11 cellular contexts compared by ENCODE assay signal in the genomic region with DNA sequence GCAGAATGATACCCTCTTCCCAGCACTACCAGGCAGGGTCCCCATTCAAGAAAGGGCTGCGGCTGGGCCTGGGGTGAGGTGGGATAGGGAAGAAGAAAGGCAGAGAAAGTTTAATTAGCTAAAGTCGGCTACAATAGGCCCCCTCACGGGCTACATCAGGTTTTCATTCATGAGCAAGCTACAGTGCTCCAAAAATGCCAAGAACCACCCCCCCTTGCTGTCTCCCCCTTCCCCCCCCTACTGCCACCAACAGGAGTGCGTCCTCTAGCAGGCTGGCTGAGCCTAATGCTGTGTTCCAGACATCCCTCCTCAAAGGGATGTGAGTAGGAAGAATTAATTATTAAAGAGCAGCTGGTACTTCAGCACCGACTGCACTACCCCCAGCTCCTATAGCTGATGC. TPM values are rescaled to one million over a fixed set of nuclear protein-coding genes. Genes with fewer than 3 reads are reported as not detected.
DNase-seq lines count a peak whose midpoint lies in the region; ATAC-seq and TF ChIP-seq lines count a peak whose summit lies in the region.
"Had no signal": no experiment of that assay in that cellular context is flagged by ENCODE, and none has a peak within 500 bp of the region (broad histone marks: within the 10 kb centered on the region; RNA-seq: fewer than 3 reads in every experiment).

No MANE protein-coding gene starts in this region.

- ATAC-seq in psoas muscle (no peak), GM21528 (IDR thresholded peaks at IDR 0.05; ENCODE audit: low FRiP score, unreplicated experiment) (no peak), HG03342 (IDR thresholded peaks at IDR 0.05; ENCODE audit: unreplicated experiment) (no peak)
- ATAC-seq: left lobe of liver had no signal

- no peaks in the 10 kb centered on the region for H3K9me3 Mint-ChIP-seq in endodermal cell

- peak overlapping the region; percentile 48 for H3K27ac Mint-ChIP-seq in endodermal cell

- H3K9ac ChIP-seq in endodermal cell (ENCODE audit: extremely low read depth, low read length, poor library complexity, severe bottlenecking) = peak overlapping the region; percentile 23

- H3K27me3 ChIP-seq in endodermal cell (ENCODE audit: control insufficient read depth, insufficient read depth, low read length, poor library complexity, severe bottlenecking) (no peaks in the 10 kb centered on the region), psoas muscle (ENCODE audit: insufficient read depth in 3 of 3, low read length in 2 of 3) (no peaks in the 10 kb centered on the region)

- H3K9me3 ChIP-seq in endodermal cell (ENCODE audit: control insufficient read depth, low read length) = no peaks in the 10 kb centered on the region
- H3K9me3 ChIP-seq in psoas muscle = no peaks in the 10 kb centered on the region

- peaks cover 10% of the 10 kb centered on the region for H3K36me3 Mint-ChIP-seq in endodermal cell (ENCODE audit: low read depth)

- TF ChIP-seq CTCF in endodermal cell (conservative IDR thresholded peaks at IDR 0.05) (no peak), psoas muscle (IDR thresholded peaks at IDR 0.05) (no peak)

- H3K4me1 ChIP-seq in endodermal cell (ENCODE audit: control insufficient read depth, insufficient read depth, low read length) = peaks cover 14% of the 10 kb centered on the region
- H3K4me1 ChIP-seq in psoas muscle = peaks cover 55% of the 10 kb centered on the region

- H3K4me3 Mint-ChIP-seq in endodermal cell = peak overlapping the region; percentile 88

- peak overlapping the region; percentile 97 for H3K4me3 ChIP-seq in endodermal cell (ENCODE audit: low read length)
- H3K4me3 ChIP-seq in psoas muscle = peak overlapping the region; percentile 99

- H3K27ac ChIP-seq in endodermal cell (ENCODE audit: low read depth, low read length) (peak overlapping the region; percentile 66), psoas muscle (peak overlapping the region; percentile 95)

- WGBS in endodermal cell (ENCODE audit: insufficient coverage in 1 of 2, insufficient read length in 1 of 2), 2 experiments = 19 to 50% methylated on average over 1 to 3 of the region's 5 CpGs
- WGBS in psoas muscle, 3 donors = 23 to 41% (median 37%) methylated on average over 5 of the region's 5 CpGs

- DNase-seq in D341Med (ENCODE audit: low spot score) = peak; percentile 76
- DNase-seq in NCI-H1694 treated with DMSO at 0.1 percent for 48 hours (lab: John Stamatoyannopoulos, UW) = peak; percentile 53
- DNase-seq in endodermal cell = peak; percentile 70
- no peak for DNase-seq in psoas muscle
- no peak for DNase-seq in DMS114 treated with DMSO at 0.1 percent for 48 hours (lab: John Stamatoyannopoulos, UW; ENCODE audit: unreplicated experiment)
- no peak for DNase-seq in LoVo (ENCODE audit: low spot score)
- DNase-seq: MM.1S, T-helper 2 cell had no signal

- intact Hi-C loops in psoas muscle (cut with DNase I) = no loop called here

- H3K27me3 Mint-ChIP-seq in endodermal cell (ENCODE audit: insufficient read depth) = no peaks in the 10 kb centered on the region

- peaks cover 41% of the 10 kb centered on the region for H3K4me1 Mint-ChIP-seq in endodermal cell

- H3K36me3 ChIP-seq in endodermal cell (ENCODE audit: control insufficient read depth, insufficient read depth, low read length) (peaks cover 5% of the 10 kb centered on the region), psoas muscle (ENCODE audit: insufficient read depth in 1 of 2, low read depth in 1 of 2) (peaks cover 0 to 10% of the 10 kb centered on the region in 2 donors)

RNA-seq across cellular contexts. Expression of gene HDAC5, which starts 2.2 kb away (rescaled TPM):
- total RNA-seq in endodermal cell = 10 to 100 TPM; 36.9 to 64.6 TPM
- 55.7 TPM for polyA plus RNA-seq in endodermal cell (2013, experiment 1 of 2)
- polyA plus RNA-seq in endodermal cell (2013, experiment 2 of 2) = 57.7 TPM
- 10 to 100 TPM; 24.4 to 75.6 (median 61.2) TPM for total RNA-seq in psoas muscle
- 10 to 100 TPM in 2 of 3 donors, 1 to 10 TPM in 1; 8.8 to 35.8 (median 30.2) TPM for polyA plus RNA-seq in psoas muscle

RNA-seq across cellular contexts. Expression of gene HROB, which starts 20.5 kb away (rescaled TPM):
- total RNA-seq in endodermal cell (10 to 100 TPM; 20.9 to 23.4 TPM), psoas muscle (1 to 10 TPM in 1 of 4 donors, under 1 TPM in 3; 0.25 to 1.1 (median 0.39) TPM)
- 10.5 TPM for polyA plus RNA-seq in endodermal cell (2013, experiment 1 of 2)
- 12.0 TPM for polyA plus RNA-seq in endodermal cell (2013, experiment 2 of 2)
- under 1 TPM; 0.53 to 0.77 (median 0.65) TPM for polyA plus RNA-seq in psoas muscle

RNA-seq across cellular contexts. Expression of gene ASB16, which starts 49.3 kb away (rescaled TPM):
- total RNA-seq in endodermal cell = under 1 TPM in 1 of 2 donors, not detected in 1; 0.53 TPM
- not detected for polyA plus RNA-seq in endodermal cell (2013, experiment 1 of 2)
- 0.33 TPM for polyA plus RNA-seq in endodermal cell (2013, experiment 2 of 2)
- total RNA-seq in psoas muscle = 10 to 100 TPM; 17.0 to 43.4 (median 26.1) TPM
- 10 to 100 TPM in 1 of 3 donors, 1 to 10 TPM in 2; 1.1 to 16.5 (median 9.9) TPM for polyA plus RNA-seq in psoas muscle
- total RNA-seq: left lobe of liver had no signal

RNA-seq across cellular contexts. Expression of gene G6PC3, which starts 50.7 kb away (rescaled TPM):
- total RNA-seq in endodermal cell (100 to 1,000 TPM in 1 of 2 donors, 10 to 100 TPM in 1; 88.8 to 129 TPM), psoas muscle (10 to 100 TPM; 27.7 to 43.3 (median 37.6) TPM)
- polyA plus RNA-seq in endodermal cell (2013, experiment 1 of 2) = 107 TPM
- polyA plus RNA-seq in endodermal cell (2013, experiment 2 of 2) = 101 TPM
- polyA plus RNA-seq in psoas muscle = 10 to 100 TPM; 43.9 to 72.9 (median 61.0) TPM

RNA-seq across cellular contexts. Expression of gene LSM12, which starts 54.7 kb away (rescaled TPM):
- total RNA-seq in endodermal cell = 100 to 1,000 TPM in 1 of 2 donors, 10 to 100 TPM in 1; 97.7 to 102 TPM
- 59.9 TPM for polyA plus RNA-seq in endodermal cell (2013, experiment 1 of 2)
- polyA plus RNA-seq in endodermal cell (2013, experiment 2 of 2) = 53.1 TPM
- total RNA-seq in psoas muscle = 10 to 100 TPM; 39.6 to 65.9 (median 52.9) TPM
- 10 to 100 TPM; 42.7 to 52.9 (median 47.9) TPM for polyA plus RNA-seq in psoas muscle

Comparison
In these comparisons a context has a peak if more than half of its experiments do, and no peak if none do; other contexts are left out.
1. DNase-seq: peak in D341Med (single experiment), NCI-H1694 treated with DMSO at 0.1 percent for 48 hours (single experiment) and endodermal cell (single experiment); none in psoas muscle (0 of 2), DMS114 treated with DMSO at 0.1 percent for 48 hours (single experiment) and LoVo (single experiment).
2. RNA of gene HROB, which starts 20.5 kb away (total RNA-seq): 20.9 to 23.4 TPM in endodermal cell; 0.25 to 1.1 TPM in psoas muscle; every median in the first group is over 10 times any median in the second.
3. RNA of gene ASB16, which starts 49.3 kb away (total RNA-seq): 17.0 to 43.4 TPM in psoas muscle; 0.53 TPM in endodermal cell; every median in the first group is over 10 times any median in the second.